In the genomic region with DNA sequence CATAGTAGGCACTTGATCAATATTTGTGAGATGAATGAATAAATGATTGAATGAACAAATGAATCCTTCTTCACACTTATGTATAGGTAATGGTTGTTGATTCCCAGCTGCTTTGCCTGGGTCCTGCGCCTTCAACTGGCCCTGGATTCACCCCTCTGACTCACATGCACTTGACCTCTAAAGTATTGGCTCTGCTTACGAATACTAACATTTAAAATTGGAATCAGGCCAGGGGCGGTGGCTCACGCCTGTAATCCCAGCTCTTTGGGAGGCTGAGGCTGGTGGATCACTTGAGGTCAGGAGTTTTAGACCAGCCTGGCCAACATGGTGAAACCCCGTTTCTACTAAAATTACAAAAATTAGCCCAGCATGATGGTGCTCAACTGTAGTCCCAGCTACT, we compare ENCODE assay signal across 10 cellular contexts. TPM values are rescaled to one million over a fixed set of nuclear protein-coding genes. Genes with fewer than 3 reads are reported as not detected.
A peak's percentile ranks its signal among the peaks of the same experiment; 100 is the strongest.
DNase-seq lines count a peak whose midpoint lies in the region; ATAC-seq and TF ChIP-seq lines count a peak whose summit lies in the region.
"Not testable (repeated sequence)": the region's sequence is repeated elsewhere in the genome, so short reads cannot be mapped to it uniquely, and the experiment has no call there.
"Had no signal": no experiment of that assay in that cellular context is flagged by ENCODE, and none has a peak within 500 bp of the region (broad histone marks: within the 10 kb centered on the region; RNA-seq: fewer than 3 reads in every experiment).

No MANE protein-coding gene starts in this region.

- not testable (repeated sequence) for H3K27me3 ChIP-seq in brain microvascular endothelial cell (replicated peaks)

- not testable (repeated sequence) for TF ChIP-seq CTCF in brain microvascular endothelial cell (IDR thresholded peaks at IDR 0.05; ENCODE audit: low read depth, low read length, missing control alignments); fibroblast of mammary gland (conservative IDR thresholded peaks at IDR 0.05; ENCODE audit: control insufficient read depth, insufficient read depth, low read depth, low read length)

- intact Hi-C loops in left colon (cut with DNase I, micrococcal nuclease): not testable (repeated sequence)

- not testable (repeated sequence) for H3K27ac ChIP-seq in brain microvascular endothelial cell

- peak; percentile 76 for ATAC-seq in left colon

- DNase-seq in EH (ENCODE audit: low read depth) (peak; percentile 25), LoVo (ENCODE audit: low spot score) (peak; percentile 41), RKO (ENCODE audit: low spot score) (peak; percentile 84), brain microvascular endothelial cell (peak; percentile 65), fibroblast of mammary gland (ENCODE audit: low read depth) (peak; percentile 80), renal cortical epithelial cell (ENCODE audit: low read depth) (peak; percentile 40)
- not testable (repeated sequence) for DNase-seq in left colon

- not testable (repeated sequence) for H3K4me3 ChIP-seq in brain microvascular endothelial cell (ENCODE audit: low read depth, low read length); fibroblast of mammary gland (ENCODE audit: control insufficient read depth, low read depth, low read length)

- in situ Hi-C loops in brain microvascular endothelial cell (cut with HindIII; ENCODE audit: low pct_ligation_motif_present, low sequenced_read_pairs): not testable (repeated sequence)

- H3K36me3 ChIP-seq in brain microvascular endothelial cell (replicated peaks): not testable (repeated sequence)

RNA-seq across cellular contexts. Expression of a gene that starts 8.9 kb away (rescaled TPM):
- 10 to 100 TPM; 75.9 to 83.0 TPM for total RNA-seq in left colon
- 35.3 and 44.1 TPM in 2 replicates for total RNA-seq in renal cortical epithelial cell

RNA-seq across cellular contexts. Expression of a gene that starts 9.4 kb away (rescaled TPM):
- total RNA-seq in left colon: 10 to 100 TPM; 30.6 to 35.7 TPM
- total RNA-seq in renal cortical epithelial cell: 44.5 and 50.2 TPM in 2 replicates

RNA-seq across cellular contexts. Expression of a gene that starts 57.4 kb away (rescaled TPM):
- total RNA-seq in left colon (under 1 TPM; 0.34 to 0.59 TPM), renal cortical epithelial cell (1.6 and 1.7 TPM in 2 replicates)
- total RNA-seq: activated T-cell treated with anti-CD3 and anti-CD28 coated beads, Interleukin-2, amount 50 U/mL, for 72 hours; CD4-positive, alpha-beta T cell; T-helper 1 cell treated with Interleukin-12 subunit alpha and Interleukin-12 subunit beta and Interleukin-4 antibody, amounts not matched to agents 30 ng/mL and 1 ng/mL, for 36 hours had no signal

RNA-seq across cellular contexts. Expression of a gene that starts 58.0 kb away (rescaled TPM):
- total RNA-seq in left colon (100 to 1,000 TPM; 217 to 220 TPM), renal cortical epithelial cell (150 and 280 TPM in 2 replicates)
